8 cellular contexts compared by ENCODE assay signal in genomic region chr11:120168108-120168959, GRCh38. TPM values are rescaled to one million over a fixed set of nuclear protein-coding genes. Genes with fewer than 3 reads are reported as not detected.
DNase-seq lines count a peak whose midpoint lies in the region; ATAC-seq and TF ChIP-seq lines count a peak whose summit lies in the region.

No MANE protein-coding gene starts in this region.

- H3K36me3 ChIP-seq in upper lobe of left lung: no peaks in the 10 kb centered on the region

- H3K4me1 Mint-ChIP-seq in activated T-cell treated with anti-CD3 and anti-CD28 coated beads, Interleukin-2, amount 50 U/mL, for 72 hours (ENCODE audit: low read depth): peaks cover 4% of the 10 kb centered on the region
- H3K4me1 Mint-ChIP-seq in chondrocyte (ENCODE audit: low read depth): peaks cover 9% of the 10 kb centered on the region

- H3K27ac Mint-ChIP-seq in activated T-cell treated with anti-CD3 and anti-CD28 coated beads, Interleukin-2, amount 50 U/mL, for 72 hours: no peak overlapping the region
- H3K27ac Mint-ChIP-seq in chondrocyte (ENCODE audit: unreplicated experiment): no peak overlapping the region

- no peaks in the 10 kb centered on the region for H3K9me3 Mint-ChIP-seq in activated T-cell treated with anti-CD3 and anti-CD28 coated beads, Interleukin-2, amount 50 U/mL, for 72 hours
- H3K9me3 Mint-ChIP-seq in chondrocyte (ENCODE audit: low read depth): peaks cover 13% of the 10 kb centered on the region

- peak overlapping the region; percentile 33 to 56 (median 46) for H3K4me3 ChIP-seq in upper lobe of left lung

- 44 to 58% methylated on average over 15 to 25 of the region's 35 CpGs for WGBS in upper lobe of left lung, 2 donors

- H3K27ac ChIP-seq in upper lobe of left lung: no peak overlapping the region

- H3K4me3 Mint-ChIP-seq in activated T-cell treated with anti-CD3 and anti-CD28 coated beads, Interleukin-2, amount 50 U/mL, for 72 hours: peak overlapping the region; percentile 73 to 76
- peak overlapping the region; percentile 72 for H3K4me3 Mint-ChIP-seq in chondrocyte (ENCODE audit: unreplicated experiment)

- H3K27me3 ChIP-seq in upper lobe of left lung: peaks cover 0 to 14% (median 5%) of the 10 kb centered on the region in 4 donors

- DNase-seq in activated T-cell treated with anti-CD3 and anti-CD28 coated beads, Interleukin-2, amount 50 U/mL, for 72 hours: no peak
- no peak for DNase-seq in activated T-cell treated with anti-CD3 and anti-CD28 coated beads, Interleukin-2, amount 50 U/mL, for 48 hours
- DNase-seq in chondrocyte (ENCODE audit: low spot score) (peak; percentile 70), mesenteric fat pad (ENCODE audit: low spot score) (peak; percentile 64), upper lobe of left lung (no peak), SHP77 (lab: John Stamatoyannopoulos, UW) (no peak)

- H3K4me1 ChIP-seq in upper lobe of left lung: peaks cover 11 to 19% (median 18%) of the 10 kb centered on the region in 4 donors

- no peak for ATAC-seq in activated T-cell treated with anti-CD3 and anti-CD28 coated beads, Interleukin-2, amount 50 U/mL, for 72 hours (replicated peaks in 1 of 2)
- ATAC-seq in upper lobe of left lung (ENCODE audit: low FRiP score in 2 of 2): no peak
- ATAC-seq in HG03432 (IDR thresholded peaks at IDR 0.05; ENCODE audit: unreplicated experiment): no peak
- no peak for ATAC-seq in HG02759 (IDR thresholded peaks at IDR 0.05; ENCODE audit: unreplicated experiment)

- TF ChIP-seq EP300 in upper lobe of left lung (IDR thresholded peaks at IDR 0.05): no peak

- TF ChIP-seq CTCF in chondrocyte (IDR thresholded peaks at IDR 0.05) (no peak), upper lobe of left lung (IDR thresholded peaks at IDR 0.05) (no peak)

- no peaks in the 10 kb centered on the region for H3K36me3 Mint-ChIP-seq in activated T-cell treated with anti-CD3 and anti-CD28 coated beads, Interleukin-2, amount 50 U/mL, for 72 hours (ENCODE audit: insufficient read depth in 2 of 2)
- H3K36me3 Mint-ChIP-seq in chondrocyte (ENCODE audit: low read depth): peaks cover 9% of the 10 kb centered on the region

- H3K9me3 ChIP-seq in upper lobe of left lung: peaks cover 0 to 2% (median 0%) of the 10 kb centered on the region in 4 donors

- no peak for TF ChIP-seq POLR2A in upper lobe of left lung (IDR thresholded peaks at IDR 0.05)

- H3K27me3 Mint-ChIP-seq in activated T-cell treated with anti-CD3 and anti-CD28 coated beads, Interleukin-2, amount 50 U/mL, for 72 hours (ENCODE audit: low read depth): peaks cover 79% of the 10 kb centered on the region
- peaks cover 57% of the 10 kb centered on the region for H3K27me3 Mint-ChIP-seq in chondrocyte (ENCODE audit: low read depth)

RNA-seq across cellular contexts. Expression of gene TRIM29, which starts 30.4 kb away (rescaled TPM):
- total RNA-seq in activated T-cell treated with anti-CD3 and anti-CD28 coated beads, Interleukin-2, amount 50 U/mL, for 72 hours: not detected
- not detected in 3 replicates for total RNA-seq in chondrocyte
- total RNA-seq in mesenteric fat pad: 1.3 TPM
- 10 to 100 TPM in 2 of 6 donors, 1 to 10 TPM in 4; 2.3 to 36.7 (median 8.4) TPM for total RNA-seq in upper lobe of left lung

RNA-seq across cellular contexts. Expression of gene OAF, which starts 42.5 kb away (rescaled TPM):
- total RNA-seq in activated T-cell treated with anti-CD3 and anti-CD28 coated beads, Interleukin-2, amount 50 U/mL, for 72 hours: 1 to 10 TPM; 1.2 to 2.4 TPM
- total RNA-seq in chondrocyte: 5.7 to 12.8 TPM (median 6.6 TPM) in 3 replicates
- total RNA-seq in mesenteric fat pad: 68.4 TPM
- total RNA-seq in upper lobe of left lung: 10 to 100 TPM in 2 of 6 donors, 1 to 10 TPM in 4; 5.1 to 41.6 (median 8.7) TPM

Comparison
In these comparisons a context has a peak if more than half of its experiments do, and no peak if none do; other contexts are left out.
1. DNase-seq: peak in chondrocyte (single experiment) and mesenteric fat pad (single experiment); none in activated T-cell treated with anti-CD3 and anti-CD28 coated beads, Interleukin-2, amount 50 U/mL, for 72 hours (0 of 2), activated T-cell treated with anti-CD3 and anti-CD28 coated beads, Interleukin-2, amount 50 U/mL, for 48 hours (0 of 2), upper lobe of left lung (0 of 2) and SHP77 (0 of 2).